ENCODE assay signal across 8 cellular contexts in the genomic region with DNA sequence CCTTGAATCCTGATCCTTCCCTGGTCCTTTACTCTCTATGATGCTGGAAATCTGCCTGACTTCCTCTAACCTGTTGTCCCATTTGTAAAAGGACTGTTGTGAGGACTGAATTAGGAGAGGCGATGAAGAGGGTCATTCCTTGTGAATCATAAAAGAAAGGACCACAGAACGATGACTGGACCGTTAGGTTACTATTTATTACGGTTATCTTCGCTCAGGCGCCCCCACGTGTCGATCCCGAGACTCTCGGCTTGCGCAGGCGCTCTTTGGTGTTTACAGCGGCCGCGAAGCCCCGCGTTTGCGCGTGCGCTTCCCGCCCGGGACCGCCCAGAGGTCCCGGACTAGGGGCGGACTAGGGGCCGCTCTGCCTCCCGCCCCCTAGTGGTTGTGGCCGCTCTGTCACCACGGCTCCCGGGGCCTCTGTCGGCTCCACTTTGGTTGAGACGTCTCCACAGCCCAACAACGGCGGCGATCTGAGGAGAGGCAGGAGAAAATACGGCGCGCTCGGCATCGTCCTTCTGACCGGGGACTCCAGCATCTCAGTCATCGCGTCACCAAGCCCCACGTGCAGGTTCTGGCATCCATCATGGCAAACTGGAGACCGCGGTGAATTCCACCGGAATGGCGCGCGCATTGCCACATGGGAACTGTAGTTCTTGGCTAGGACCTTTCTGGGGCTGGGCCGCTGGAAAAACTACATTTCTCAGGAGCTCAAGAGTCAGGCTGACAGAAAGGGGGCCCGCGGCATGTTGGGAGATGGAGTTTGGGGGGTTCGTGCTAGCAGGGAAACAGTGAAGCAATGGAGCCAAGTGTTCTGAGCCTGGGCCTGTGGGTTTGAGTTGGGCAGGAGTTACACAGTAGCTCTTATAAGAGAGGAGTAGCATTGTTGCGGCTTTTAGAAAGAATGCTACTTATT. TPM values are rescaled to one million over a fixed set of nuclear protein-coding genes. Genes with fewer than 3 reads are reported as not detected.
A peak's percentile ranks its signal among the peaks of the same experiment; 100 is the strongest.
DNase-seq lines count a peak whose midpoint lies in the region; ATAC-seq, FAIRE-seq and TF ChIP-seq lines count a peak whose summit lies in the region.

A gene with protein sequence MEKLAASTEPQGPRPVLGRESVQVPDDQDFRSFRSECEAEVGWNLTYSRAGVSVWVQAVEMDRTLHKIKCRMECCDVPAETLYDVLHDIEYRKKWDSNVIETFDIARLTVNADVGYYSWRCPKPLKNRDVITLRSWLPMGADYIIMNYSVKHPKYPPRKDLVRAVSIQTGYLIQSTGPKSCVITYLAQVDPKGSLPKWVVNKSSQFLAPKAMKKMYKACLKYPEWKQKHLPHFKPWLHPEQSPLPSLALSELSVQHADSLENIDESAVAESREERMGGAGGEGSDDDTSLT (minus strand): TSS at position 596 of the 916 bp plus-strand sequence. CDS start 12,866 bp downstream, outside the sequence.

- WGBS in HepG2 (ENCODE audit: low lambda C conversion rate), result 1% methylated on average over 32 of the region's 55 CpGs

- H3K27me3 ChIP-seq in CD4-positive, CD25-positive, alpha-beta regulatory T cell (ENCODE audit: control insufficient read depth, insufficient read depth, low read length), result no peaks in the 10 kb centered on the region
- H3K27me3 ChIP-seq in HepG2 (ENCODE audit: control insufficient read depth in 1 of 2, insufficient read depth in 2 of 2, low read length in 2 of 2), result no peaks in the 10 kb centered on the region

- H3K9me3 ChIP-seq in CD4-positive, CD25-positive, alpha-beta regulatory T cell (ENCODE audit: control insufficient read depth in 2 of 2, low read length in 2 of 2), result no peaks in the 10 kb centered on the region
- H3K9me3 ChIP-seq in HepG2 (ENCODE audit: low read length), result no peaks in the 10 kb centered on the region

- no peaks in the 10 kb centered on the region for H3K79me2 ChIP-seq in HepG2 (ENCODE audit: insufficient read depth, low read length)

- peak; percentile 93 for TF ChIP-seq RAD21 in HepG2 (CRISPR knock-in tag; IDR thresholded peaks at IDR 0.05)

- peaks cover 19% of the 10 kb centered on the region for H3K4me1 ChIP-seq in CD4-positive, CD25-positive, alpha-beta regulatory T cell (ENCODE audit: control insufficient read depth, insufficient read depth, low read length, poor library complexity, severe bottlenecking)
- peaks cover 54% of the 10 kb centered on the region for H3K4me1 ChIP-seq in HepG2 (ENCODE audit: insufficient read depth, low read length)

- no peaks in the 10 kb centered on the region for H3K9me3 Mint-ChIP-seq in CD4-positive, CD25-positive, alpha-beta regulatory T cell

- TF ChIP-seq CTCF in HepG2 (CRISPR knock-in tag; IDR thresholded peaks at IDR 0.05), result peak; percentile 95

- peak within 1 kb of the TSS; percentile 99 for H3K27ac ChIP-seq in CD4-positive, CD25-positive, alpha-beta regulatory T cell (ENCODE audit: insufficient read depth, low read length, poor library complexity, severe bottlenecking)
- H3K27ac ChIP-seq in HepG2 (ENCODE audit: extremely low read length, insufficient read depth, low read length), result peak within 1 kb of the TSS; percentile 65

- H3K4me2 ChIP-seq in HepG2 (ENCODE audit: low read depth, low read length), result peak within 1 kb of the TSS; percentile 95

- no peaks in the 10 kb centered on the region for H3K36me3 Mint-ChIP-seq in CD4-positive, CD25-positive, alpha-beta regulatory T cell

- POLR2A ChIA-PET in HepG2 (lab: Yijun Ruan, JAX), result interaction anchor here (0.6 to 3.9 kb wide), 17 partner anchors 9 to 384 kb away, joined by 3 to 103 read pairs (median 4); no protein-coding TSS in a partner anchor

- peak within 1 kb of the TSS; percentile 60 for H3K9ac ChIP-seq in HepG2 (ENCODE audit: insufficient read depth, low read depth, low read length)

- intact Hi-C loops in HepG2 (cut with micrococcal nuclease; ENCODE audit: unreplicated experiment), result loop anchor here (1.0 to 2.0 kb wide), 4 partner anchors 19 to 68 kb away; no protein-coding TSS in a partner anchor

- ATAC-seq in CD4-positive, CD25-positive, alpha-beta regulatory T cell (ENCODE audit: low read depth in 2 of 2), result peak; percentile 91 to 93
- ATAC-seq in GM19395 (IDR thresholded peaks at IDR 0.05; ENCODE audit: unreplicated experiment) (peak; percentile 84), HG03565 (IDR thresholded peaks at IDR 0.05; ENCODE audit: unreplicated experiment) (peak; percentile 75), HepG2 (peak; percentile 87)

- H3K4me1 Mint-ChIP-seq in CD4-positive, CD25-positive, alpha-beta regulatory T cell, result peaks cover 10 to 29% (median 21%) of the 10 kb centered on the region in 4 donors

- TF ChIP-seq EP300 in HepG2 (IDR thresholded peaks at IDR 0.05; ENCODE audit: low read depth in 2 of 2, low read length in 2 of 2) (0 out of 4 replicates have a peak, but pooled peaks of 1 of the 2 experiments have one; percentile 8), HepG2 (CRISPR knock-in tag; IDR thresholded peaks at IDR 0.05; ENCODE audit: borderline replicate concordance) (no peak)

- no peaks in the 10 kb centered on the region for H4K20me1 ChIP-seq in HepG2 (ENCODE audit: insufficient read depth, low read length)

- peak in 1 of 2 experiments; percentile 31; a peak in 1 of 4 replicates for TF ChIP-seq POLR2A in HepG2 (IDR thresholded peaks at IDR 0.05; ENCODE audit: insufficient read depth in 1 of 2, low read depth in 2 of 2, low read length in 2 of 2)

- H2AFZ ChIP-seq in HepG2 (ENCODE audit: low read length), result peak within 1 kb of the TSS; percentile 43

- CTCF ChIA-PET in HepG2 (lab: Yijun Ruan, JAX; ENCODE audit: low intra/inter-chr PET ratio, low total read pairs), result interaction anchor here (1.4 to 2.9 kb wide), 5 partner anchors 11 to 68 kb away, joined by 6 to 27 read pairs (median 7); no protein-coding TSS in a partner anchor

- peak within 1 kb of the TSS; percentile 96 to 100 (median 99) for H3K27ac Mint-ChIP-seq in CD4-positive, CD25-positive, alpha-beta regulatory T cell

- peak within 1 kb of the TSS; percentile 95 to 99 (median 98) for H3K4me3 Mint-ChIP-seq in CD4-positive, CD25-positive, alpha-beta regulatory T cell

- peak; percentile 83 for FAIRE-seq in HepG2 (lab: Jason Lieb, UNC)

- DNase-seq in CD4-positive, CD25-positive, alpha-beta regulatory T cell, result peak; percentile 89 to 96 (median 95)
- DNase-seq in NCI-H774 (lab: John Stamatoyannopoulos, UW) (peak; percentile 94), dermis microvascular lymphatic vessel endothelial cell (ENCODE audit: low read depth in 2 of 2) (peak; percentile 85 to 95), HepG2 (ENCODE audit: low spot score) (peak; percentile 90)
- DNase-seq in activated CD4-positive, alpha-beta T cell treated with anti-CD3 and anti-CD28 coated beads, Interleukin-2, amount 50 U/mL, for 4 hours, result peak; percentile 91
- peak; percentile 93 for DNase-seq in stimulated activated CD4-positive, alpha-beta T cell treated with anti-CD3 and anti-CD28 coated beads, Interleukin-4, amount 100 ng/mL, for 24 hours

- H3K4me3 ChIP-seq in CD4-positive, CD25-positive, alpha-beta regulatory T cell (ENCODE audit: low read depth, low read length), result peak within 1 kb of the TSS; percentile 82
- peak within 1 kb of the TSS; percentile 71 to 80 (median 76) for H3K4me3 ChIP-seq in HepG2 (replicated peaks in 1 of 3; ENCODE audit: insufficient read depth in 1 of 3, low read depth in 2 of 3, low read length in 3 of 3)

- TSS peak; percentile 83 for BruUV-seq in HepG2 (replicated peaks; lab: Mats Ljungman, UMichigan)

- no peaks in the 10 kb centered on the region for H3K36me3 ChIP-seq in CD4-positive, CD25-positive, alpha-beta regulatory T cell (ENCODE audit: control insufficient read depth, insufficient read depth, low read length)
- H3K36me3 ChIP-seq in HepG2 (replicated peaks in 1 of 2; ENCODE audit: control insufficient read depth in 1 of 2, insufficient read depth in 2 of 2, low read length in 2 of 2), result no peaks in the 10 kb centered on the region

- H3K27me3 Mint-ChIP-seq in CD4-positive, CD25-positive, alpha-beta regulatory T cell, result no peaks in the 10 kb centered on the region

- in situ Hi-C loops in HepG2 (cut with HindIII; ENCODE audit: extremely low pct_ligation_motif_present, low pct_unique_long_range_greater_than_20kb), result loop anchor here (5.0 kb wide), 1 partner anchor 41 kb away; a partner anchor contains a TSS

TF ChIP-seq in HepG2, 621 proteins besides CTCF, POLR2A, EP300 and RAD21 (continues in another document):
- TF ChIP-seq PAX8 (CRISPR knock-in tag; IDR thresholded peaks at IDR 0.05; ENCODE audit: borderline replicate concordance), result no peak
- TF ChIP-seq ZNF598 (CRISPR knock-in tag; IDR thresholded peaks at IDR 0.05; ENCODE audit: borderline replicate concordance), result peak; percentile 71; the same call in 1 of the 2 replicates
- TF ChIP-seq, protein P1, sequence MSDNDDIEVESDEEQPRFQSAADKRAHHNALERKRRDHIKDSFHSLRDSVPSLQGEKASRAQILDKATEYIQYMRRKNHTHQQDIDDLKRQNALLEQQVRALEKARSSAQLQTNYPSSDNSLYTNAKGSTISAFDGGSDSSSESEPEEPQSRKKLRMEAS (IDR thresholded peaks at IDR 0.05), result peak; percentile 78

RNA-seq across cellular contexts. Expression of the gene that starts here (rescaled TPM):
- 11.2 TPM for total RNA-seq in CD4-positive, CD25-positive, alpha-beta regulatory T cell
- polyA plus RNA-seq in CD4-positive, CD25-positive, alpha-beta regulatory T cell, result 10 to 100 TPM; 13.6 to 16.8 (median 14.0) TPM
- total RNA-seq in dermis microvascular lymphatic vessel endothelial cell (54.3 and 70.4 TPM in 2 replicates), HepG2 (2016; rRNA removed; fragmentation: Illumina TruSeq; extraction: Trizol) (248 and 341 TPM in 2 replicates)
- total RNA-seq in HepG2 (2016; cell fraction: cytosol; rRNA removed; fragmentation: Illumina TruSeq; extraction: Trizol; ENCODE audit: low read depth), result 1,658 and 1,675 TPM in 2 replicates
- 231 and 367 TPM in 2 replicates for total RNA-seq in HepG2 (2016; cell fraction: insoluble cytoplasmic fraction; rRNA removed; fragmentation: Illumina TruSeq; extraction: Trizol)
- total RNA-seq in HepG2 (2016; cell fraction: membrane; rRNA removed; fragmentation: Illumina TruSeq; extraction: Trizol), result 1,130 and 1,245 TPM in 2 replicates
- total RNA-seq in HepG2 (2016; cell fraction: nucleus; rRNA removed; fragmentation: Illumina TruSeq; extraction: Trizol), result 138 and 147 TPM in 2 replicates
- 260 and 311 TPM in 2 replicates for polyA plus RNA-seq in HepG2 (2011; rRNA removed)
- 248 and 317 TPM in 2 replicates for polyA plus RNA-seq in HepG2 (2011; cell fraction: cytosol; rRNA removed)
- 146 and 149 TPM in 2 replicates for polyA plus RNA-seq in HepG2 (2011; cell fraction: nucleus; rRNA removed)
- polyA plus RNA-seq in HepG2 (2012), result 146 and 179 TPM in 2 replicates
- 2,121 and 2,355 TPM in 2 replicates for polyA plus RNA-seq in HepG2 (2016; cell fraction: cytosol; fragmentation: Illumina TruSeq; extraction: Trizol; ENCODE audit: low read depth)
- polyA plus RNA-seq in HepG2 (2016; cell fraction: insoluble cytoplasmic fraction; fragmentation: Illumina TruSeq; extraction: Trizol; ENCODE audit: low read depth), result 324 and 400 TPM in 2 replicates
- polyA plus RNA-seq in HepG2 (2016; cell fraction: membrane; fragmentation: Illumina TruSeq; extraction: Trizol; ENCODE audit: low read depth), result 1,491 and 1,549 TPM in 2 replicates
- 357 and 378 TPM in 2 replicates for polyA plus RNA-seq in HepG2 (2016; cell fraction: nucleus; fragmentation: Illumina TruSeq; extraction: Trizol; ENCODE audit: insufficient read depth, low read depth)
- 15.4 and 222 TPM in 2 replicates for polyA minus RNA-seq in HepG2 (2011; rRNA and poly(A)+ RNA removed; ENCODE audit: low replicate concordance)
- polyA minus RNA-seq in HepG2 (2011; cell fraction: cytosol; rRNA and poly(A)+ RNA removed), result 77.0 and 88.8 TPM in 2 replicates
- 41.4 and 44.8 TPM in 2 replicates for polyA minus RNA-seq in HepG2 (2011; cell fraction: nucleus; rRNA and poly(A)+ RNA removed)

Comparison
In these comparisons a context has a peak if more than half of its experiments do, and no peak if none do; other contexts are left out.
1. Peak in every context shown above with its lines: DNase-seq, ATAC-seq, H3K4me3 ChIP-seq and H3K27ac ChIP-seq.
2. RNA of the gene that starts here (polyA plus RNA-seq): 146 to 2,355 TPM in HepG2; 13.6 to 16.8 TPM in CD4-positive, CD25-positive, alpha-beta regulatory T cell; every median in the first group is over 4 times any median in the second.